Comparison of ENCODE assay signal across 9 cellular contexts in genomic region chr17:4944554-4945175, GRCh38.
DNase-seq lines count a peak whose midpoint lies in the region; ATAC-seq lines count a peak whose summit lies in the region.
"Had no signal": no experiment of that assay in that cellular context is flagged by ENCODE, and none has a peak within 500 bp of the region (broad histone marks: within the 10 kb centered on the region; RNA-seq: fewer than 3 reads in every experiment).

No MANE protein-coding gene starts in this region.

- peaks cover 40 to 42% of the 10 kb centered on the region in 2 donors for H3K36me3 ChIP-seq in mucosa of rectum (ENCODE audit: control insufficient read depth in 2 of 2, insufficient read depth in 2 of 2, low read length in 2 of 2)

- peak overlapping the region; percentile 11 to 41 for H3K9ac ChIP-seq in mucosa of rectum (ENCODE audit: low read depth in 1 of 2, low read length in 2 of 2)

- H3K4me1 ChIP-seq in mucosa of rectum (ENCODE audit: control insufficient read depth in 2 of 2, insufficient read depth in 2 of 2, low read length in 2 of 2), result peaks cover 37 to 40% of the 10 kb centered on the region in 2 donors

- no peak for ATAC-seq in GM19035 (IDR thresholded peaks at IDR 0.05; ENCODE audit: unreplicated experiment)
- ATAC-seq in HG02852 (IDR thresholded peaks at IDR 0.05; ENCODE audit: unreplicated experiment), result no peak

- H3K27ac ChIP-seq in angular gyrus (ENCODE audit: low read depth, low read length), result peak overlapping the region; percentile 44
- peak overlapping the region; percentile 73 to 100 for H3K27ac ChIP-seq in mucosa of rectum (ENCODE audit: low read depth in 2 of 2, low read length in 2 of 2)

- H3K4me3 ChIP-seq in mucosa of rectum (ENCODE audit: low read length in 2 of 2), result peak overlapping the region in 1 of 2 donors; percentile 54
- H3K4me3 ChIP-seq: testis had no signal

- H3K27me3 ChIP-seq in mucosa of rectum (ENCODE audit: control insufficient read depth in 2 of 2, insufficient read depth in 2 of 2, low read length in 2 of 2), result no peaks in the 10 kb centered on the region
- H3K27me3 ChIP-seq: testis had no signal

- no peaks in the 10 kb centered on the region for H3K9me3 ChIP-seq in mucosa of rectum (ENCODE audit: control insufficient read depth in 2 of 2, low read length in 2 of 2)
- H3K9me3 ChIP-seq: testis had no signal

- peak; percentile 39 for DNase-seq in stimulated activated CD4-positive, alpha-beta T cell treated with anti-CD3 and anti-CD28 coated beads, Interleukin-12 subunit alpha, Interleukin-12 subunit beta, amount 100 ng/mL, for 4 hours
- DNase-seq in stimulated activated CD4-positive, alpha-beta T cell treated with anti-CD3 and anti-CD28 coated beads, Interleukin-4, amount 100 ng/mL, for 24 hours, result no peak
- DNase-seq in LoVo (ENCODE audit: low spot score) (no peak), NK-92 (lab: John Stamatoyannopoulos, UW; ENCODE audit: unreplicated experiment) (no peak)
